ENCODE assay signal across 1 cellular context in the genomic region with DNA sequence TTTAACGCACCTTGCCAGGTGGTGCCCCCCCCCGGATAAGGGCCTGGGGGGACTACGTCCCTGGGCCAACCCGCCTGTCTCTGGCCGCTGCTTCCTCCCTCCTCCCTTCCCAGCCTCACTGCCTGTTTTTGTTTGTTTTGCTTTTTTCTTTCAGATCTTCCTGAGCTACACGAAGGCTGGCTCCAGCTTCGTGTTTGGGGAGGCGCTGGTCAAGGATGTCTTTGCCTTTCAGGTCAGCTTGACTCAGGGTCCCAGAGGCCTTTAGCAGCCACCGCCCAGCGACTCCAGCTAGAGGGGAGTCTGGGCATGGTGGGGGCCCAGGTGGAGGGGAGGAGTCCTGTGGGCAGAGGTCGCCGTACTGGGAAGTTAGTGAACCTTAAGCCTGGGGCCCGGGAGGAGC.
TF ChIP-seq lines count a peak whose summit lies in the region.

No MANE protein-coding gene starts in this region.

TF ChIP-seq in HepG2, 621 proteins besides CTCF, POLR2A, EP300 and RAD21 (continues in another document):
- TF ChIP-seq FOXK1 (CRISPR knock-in tag; IDR thresholded peaks at IDR 0.05; ENCODE audit: borderline replicate concordance, low read depth) = no peak
- no peak for TF ChIP-seq PAX8 (CRISPR knock-in tag; IDR thresholded peaks at IDR 0.05; ENCODE audit: borderline replicate concordance)
- TF ChIP-seq, protein P1, sequence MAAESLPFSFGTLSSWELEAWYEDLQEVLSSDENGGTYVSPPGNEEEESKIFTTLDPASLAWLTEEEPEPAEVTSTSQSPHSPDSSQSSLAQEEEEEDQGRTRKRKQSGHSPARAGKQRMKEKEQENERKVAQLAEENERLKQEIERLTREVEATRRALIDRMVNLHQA (CRISPR knock-in tag; IDR thresholded peaks at IDR 0.05) = no peak
- TF ChIP-seq ARNT2 (CRISPR knock-in tag; IDR thresholded peaks at IDR 0.05; ENCODE audit: low read depth) = no peak
- no peak for TF ChIP-seq RXRA (CRISPR knock-in tag; IDR thresholded peaks at IDR 0.05)
- TF ChIP-seq SMAD1 (CRISPR knock-in tag; IDR thresholded peaks at IDR 0.05; ENCODE audit: borderline replicate concordance, low read depth) = peak; percentile 43; the same call in 1 of the 2 replicates
- TF ChIP-seq ZFY (CRISPR knock-in tag; IDR thresholded peaks at IDR 0.05) = no peak
- TF ChIP-seq HNRNPH1 (optimal IDR thresholded peaks at IDR 0.05; ENCODE audit: low read depth, low read length) = no peak
- no peak for TF ChIP-seq SMC3 (IDR thresholded peaks at IDR 0.05; ENCODE audit: low read length)
- no peak for TF ChIP-seq ZFP36L1 (CRISPR knock-in tag; IDR thresholded peaks at IDR 0.05)
- TF ChIP-seq, protein P2, sequence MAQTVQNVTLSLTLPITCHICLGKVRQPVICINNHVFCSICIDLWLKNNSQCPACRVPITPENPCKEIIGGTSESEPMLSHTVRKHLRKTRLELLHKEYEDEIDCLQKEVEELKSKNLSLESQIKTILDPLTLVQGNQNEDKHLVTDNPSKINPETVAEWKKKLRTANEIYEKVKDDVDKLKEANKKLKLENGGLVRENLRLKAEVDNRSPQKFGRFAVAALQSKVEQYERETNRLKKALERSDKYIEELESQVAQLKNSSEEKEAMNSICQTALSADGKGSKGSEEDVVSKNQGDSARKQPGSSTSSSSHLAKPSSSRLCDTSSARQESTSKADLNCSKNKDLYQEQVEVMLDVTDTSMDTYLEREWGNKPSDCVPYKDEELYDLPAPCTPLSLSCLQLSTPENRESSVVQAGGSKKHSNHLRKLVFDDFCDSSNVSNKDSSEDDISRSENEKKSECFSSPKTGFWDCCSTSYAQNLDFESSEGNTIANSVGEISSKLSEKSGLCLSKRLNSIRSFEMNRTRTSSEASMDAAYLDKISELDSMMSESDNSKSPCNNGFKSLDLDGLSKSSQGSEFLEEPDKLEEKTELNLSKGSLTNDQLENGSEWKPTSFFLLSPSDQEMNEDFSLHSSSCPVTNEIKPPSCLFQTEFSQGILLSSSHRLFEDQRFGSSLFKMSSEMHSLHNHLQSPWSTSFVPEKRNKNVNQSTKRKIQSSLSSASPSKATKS (CRISPR knock-in tag; IDR thresholded peaks at IDR 0.05) = no peak
- no peak for TF ChIP-seq ZNF766 (CRISPR knock-in tag; IDR thresholded peaks at IDR 0.05; ENCODE audit: borderline replicate concordance)
- TF ChIP-seq, protein P3, sequence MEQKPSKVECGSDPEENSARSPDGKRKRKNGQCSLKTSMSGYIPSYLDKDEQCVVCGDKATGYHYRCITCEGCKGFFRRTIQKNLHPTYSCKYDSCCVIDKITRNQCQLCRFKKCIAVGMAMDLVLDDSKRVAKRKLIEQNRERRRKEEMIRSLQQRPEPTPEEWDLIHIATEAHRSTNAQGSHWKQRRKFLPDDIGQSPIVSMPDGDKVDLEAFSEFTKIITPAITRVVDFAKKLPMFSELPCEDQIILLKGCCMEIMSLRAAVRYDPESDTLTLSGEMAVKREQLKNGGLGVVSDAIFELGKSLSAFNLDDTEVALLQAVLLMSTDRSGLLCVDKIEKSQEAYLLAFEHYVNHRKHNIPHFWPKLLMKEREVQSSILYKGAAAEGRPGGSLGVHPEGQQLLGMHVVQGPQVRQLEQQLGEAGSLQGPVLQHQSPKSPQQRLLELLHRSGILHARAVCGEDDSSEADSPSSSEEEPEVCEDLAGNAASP (CRISPR knock-in tag; IDR thresholded peaks at IDR 0.05; ENCODE audit: borderline replicate concordance) = no peak
- no peak for TF ChIP-seq KAT7 (CRISPR knock-in tag; IDR thresholded peaks at IDR 0.05; ENCODE audit: borderline replicate concordance)
- TF ChIP-seq, protein P4, sequence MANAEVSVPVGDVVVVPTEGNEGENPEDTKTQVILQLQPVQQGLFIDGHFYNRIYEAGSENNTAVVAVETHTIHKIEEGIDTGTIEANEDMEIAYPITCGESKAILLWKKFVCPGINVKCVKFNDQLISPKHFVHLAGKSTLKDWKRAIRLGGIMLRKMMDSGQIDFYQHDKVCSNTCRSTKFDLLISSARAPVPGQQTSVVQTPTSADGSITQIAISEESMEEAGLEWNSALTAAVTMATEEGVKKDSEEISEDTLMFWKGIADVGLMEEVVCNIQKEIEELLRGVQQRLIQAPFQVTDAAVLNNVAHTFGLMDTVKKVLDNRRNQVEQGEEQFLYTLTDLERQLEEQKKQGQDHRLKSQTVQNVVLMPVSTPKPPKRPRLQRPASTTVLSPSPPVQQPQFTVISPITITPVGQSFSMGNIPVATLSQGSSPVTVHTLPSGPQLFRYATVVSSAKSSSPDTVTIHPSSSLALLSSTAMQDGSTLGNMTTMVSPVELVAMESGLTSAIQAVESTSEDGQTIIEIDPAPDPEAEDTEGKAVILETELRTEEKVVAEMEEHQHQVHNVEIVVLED (CRISPR knock-in tag; IDR thresholded peaks at IDR 0.05; ENCODE audit: borderline replicate concordance) = no peak
- TF ChIP-seq ZNF619 (CRISPR knock-in tag; IDR thresholded peaks at IDR 0.05) = no peak
- no peak for TF ChIP-seq KDM3A (CRISPR knock-in tag; IDR thresholded peaks at IDR 0.05; ENCODE audit: low read depth)
- TF ChIP-seq ZSCAN22 (CRISPR knock-in tag; IDR thresholded peaks at IDR 0.05) = no peak
- TF ChIP-seq SPEN (CRISPR knock-in tag; IDR thresholded peaks at IDR 0.05; ENCODE audit: low read depth) = 0 out of 2 replicates have a peak, but pooled peaks have one; percentile 23
- no peak for TF ChIP-seq AKAP8 (CRISPR knock-in tag; IDR thresholded peaks at IDR 0.05)
- TF ChIP-seq ZNF263 (CRISPR knock-in tag; IDR thresholded peaks at IDR 0.05) = peak; percentile 93
- TF ChIP-seq TBX3 (IDR thresholded peaks at IDR 0.05; ENCODE audit: borderline replicate concordance) = no peak
- no peak for TF ChIP-seq MEIS2 (CRISPR knock-in tag; IDR thresholded peaks at IDR 0.05)
- no peak for TF ChIP-seq U2AF1 (optimal IDR thresholded peaks at IDR 0.05; ENCODE audit: low read depth, low read length)
- no peak for TF ChIP-seq ARNT (IDR thresholded peaks at IDR 0.05)
- no peak for TF ChIP-seq GPN1 (CRISPR knock-in tag; IDR thresholded peaks at IDR 0.05; ENCODE audit: borderline replicate concordance)
- TF ChIP-seq, protein P5, sequence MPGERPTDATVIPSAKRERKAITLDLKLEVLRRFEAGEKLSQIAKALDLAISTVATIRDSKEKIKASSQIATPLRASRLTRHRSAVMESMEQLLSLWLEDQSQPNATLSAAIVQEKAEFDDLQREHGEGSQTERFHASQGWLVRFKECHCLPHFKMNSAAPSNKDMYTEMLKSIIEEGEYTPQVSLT (CRISPR knock-in tag; IDR thresholded peaks at IDR 0.05; ENCODE audit: borderline replicate concordance, low read depth) = no peak
- no peak for TF ChIP-seq ZNF589 (CRISPR knock-in tag; conservative IDR thresholded peaks at IDR 0.05)
- TF ChIP-seq TMF1 (CRISPR knock-in tag; IDR thresholded peaks at IDR 0.05; ENCODE audit: low read depth) = no peak
- TF ChIP-seq, protein P6, sequence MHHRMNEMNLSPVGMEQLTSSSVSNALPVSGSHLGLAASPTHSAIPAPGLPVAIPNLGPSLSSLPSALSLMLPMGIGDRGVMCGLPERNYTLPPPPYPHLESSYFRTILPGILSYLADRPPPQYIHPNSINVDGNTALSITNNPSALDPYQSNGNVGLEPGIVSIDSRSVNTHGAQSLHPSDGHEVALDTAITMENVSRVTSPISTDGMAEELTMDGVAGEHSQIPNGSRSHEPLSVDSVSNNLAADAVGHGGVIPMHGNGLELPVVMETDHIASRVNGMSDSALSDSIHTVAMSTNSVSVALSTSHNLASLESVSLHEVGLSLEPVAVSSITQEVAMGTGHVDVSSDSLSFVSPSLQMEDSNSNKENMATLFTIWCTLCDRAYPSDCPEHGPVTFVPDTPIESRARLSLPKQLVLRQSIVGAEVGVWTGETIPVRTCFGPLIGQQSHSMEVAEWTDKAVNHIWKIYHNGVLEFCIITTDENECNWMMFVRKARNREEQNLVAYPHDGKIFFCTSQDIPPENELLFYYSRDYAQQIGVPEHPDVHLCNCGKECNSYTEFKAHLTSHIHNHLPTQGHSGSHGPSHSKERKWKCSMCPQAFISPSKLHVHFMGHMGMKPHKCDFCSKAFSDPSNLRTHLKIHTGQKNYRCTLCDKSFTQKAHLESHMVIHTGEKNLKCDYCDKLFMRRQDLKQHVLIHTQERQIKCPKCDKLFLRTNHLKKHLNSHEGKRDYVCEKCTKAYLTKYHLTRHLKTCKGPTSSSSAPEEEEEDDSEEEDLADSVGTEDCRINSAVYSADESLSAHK (CRISPR knock-in tag; IDR thresholded peaks at IDR 0.05; ENCODE audit: borderline replicate concordance) = no peak
- TF ChIP-seq, protein P7, sequence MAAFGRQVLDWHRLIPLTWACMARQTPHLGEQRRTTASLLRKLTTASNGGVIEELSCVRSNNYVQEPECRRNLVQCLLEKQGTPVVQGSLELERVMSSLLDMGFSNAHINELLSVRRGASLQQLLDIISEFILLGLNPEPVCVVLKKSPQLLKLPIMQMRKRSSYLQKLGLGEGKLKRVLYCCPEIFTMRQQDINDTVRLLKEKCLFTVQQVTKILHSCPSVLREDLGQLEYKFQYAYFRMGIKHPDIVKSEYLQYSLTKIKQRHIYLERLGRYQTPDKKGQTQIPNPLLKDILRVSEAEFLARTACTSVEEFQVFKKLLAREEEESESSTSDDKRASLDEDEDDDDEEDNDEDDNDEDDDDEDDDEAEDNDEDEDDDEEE (CRISPR knock-in tag; IDR thresholded peaks at IDR 0.05) = no peak
- TF ChIP-seq RCOR2 (CRISPR knock-in tag; IDR thresholded peaks at IDR 0.05) = peak; percentile 26; the same call in 1 of the 2 replicates
- TF ChIP-seq ZNF33B (CRISPR knock-in tag; IDR thresholded peaks at IDR 0.05) = no peak
- TF ChIP-seq, protein P8, sequence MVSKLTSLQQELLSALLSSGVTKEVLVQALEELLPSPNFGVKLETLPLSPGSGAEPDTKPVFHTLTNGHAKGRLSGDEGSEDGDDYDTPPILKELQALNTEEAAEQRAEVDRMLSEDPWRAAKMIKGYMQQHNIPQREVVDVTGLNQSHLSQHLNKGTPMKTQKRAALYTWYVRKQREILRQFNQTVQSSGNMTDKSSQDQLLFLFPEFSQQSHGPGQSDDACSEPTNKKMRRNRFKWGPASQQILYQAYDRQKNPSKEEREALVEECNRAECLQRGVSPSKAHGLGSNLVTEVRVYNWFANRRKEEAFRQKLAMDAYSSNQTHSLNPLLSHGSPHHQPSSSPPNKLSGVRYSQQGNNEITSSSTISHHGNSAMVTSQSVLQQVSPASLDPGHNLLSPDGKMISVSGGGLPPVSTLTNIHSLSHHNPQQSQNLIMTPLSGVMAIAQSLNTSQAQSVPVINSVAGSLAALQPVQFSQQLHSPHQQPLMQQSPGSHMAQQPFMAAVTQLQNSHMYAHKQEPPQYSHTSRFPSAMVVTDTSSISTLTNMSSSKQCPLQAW (CRISPR knock-in tag; IDR thresholded peaks at IDR 0.05) = peak; percentile 64
- TF ChIP-seq, protein P9, sequence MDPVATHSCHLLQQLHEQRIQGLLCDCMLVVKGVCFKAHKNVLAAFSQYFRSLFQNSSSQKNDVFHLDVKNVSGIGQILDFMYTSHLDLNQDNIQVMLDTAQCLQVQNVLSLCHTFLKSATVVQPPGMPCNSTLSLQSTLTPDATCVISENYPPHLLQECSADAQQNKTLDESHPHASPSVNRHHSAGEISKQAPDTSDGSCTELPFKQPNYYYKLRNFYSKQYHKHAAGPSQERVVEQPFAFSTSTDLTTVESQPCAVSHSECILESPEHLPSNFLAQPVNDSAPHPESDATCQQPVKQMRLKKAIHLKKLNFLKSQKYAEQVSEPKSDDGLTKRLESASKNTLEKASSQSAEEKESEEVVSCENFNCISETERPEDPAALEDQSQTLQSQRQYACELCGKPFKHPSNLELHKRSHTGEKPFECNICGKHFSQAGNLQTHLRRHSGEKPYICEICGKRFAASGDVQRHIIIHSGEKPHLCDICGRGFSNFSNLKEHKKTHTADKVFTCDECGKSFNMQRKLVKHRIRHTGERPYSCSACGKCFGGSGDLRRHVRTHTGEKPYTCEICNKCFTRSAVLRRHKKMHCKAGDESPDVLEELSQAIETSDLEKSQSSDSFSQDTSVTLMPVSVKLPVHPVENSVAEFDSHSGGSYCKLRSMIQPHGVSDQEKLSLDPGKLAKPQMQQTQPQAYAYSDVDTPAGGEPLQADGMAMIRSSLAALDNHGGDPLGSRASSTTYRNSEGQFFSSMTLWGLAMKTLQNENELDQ (CRISPR knock-in tag; IDR thresholded peaks at IDR 0.05; ENCODE audit: borderline replicate concordance) = no peak
- TF ChIP-seq ZNF30 (CRISPR knock-in tag; IDR thresholded peaks at IDR 0.05) = no peak
- TF ChIP-seq ZNF557 (CRISPR knock-in tag; IDR thresholded peaks at IDR 0.05) = no peak
- TF ChIP-seq LCORL (IDR thresholded peaks at IDR 0.05) = no peak
- TF ChIP-seq LCORL (CRISPR knock-in tag; IDR thresholded peaks at IDR 0.05) = 0 out of 2 replicates have a peak, but pooled peaks have one; percentile 45
- no peak for TF ChIP-seq SNAI1 (CRISPR knock-in tag; IDR thresholded peaks at IDR 0.05; ENCODE audit: borderline replicate concordance)
- TF ChIP-seq ZNF441 (CRISPR knock-in tag; IDR thresholded peaks at IDR 0.05; ENCODE audit: borderline replicate concordance) = no peak; the same call in 1 of the 2 replicates
- no peak for TF ChIP-seq SIN3A (IDR thresholded peaks at IDR 0.05; ENCODE audit: borderline replicate concordance, low read depth, low read length)
- TF ChIP-seq, protein P10, sequence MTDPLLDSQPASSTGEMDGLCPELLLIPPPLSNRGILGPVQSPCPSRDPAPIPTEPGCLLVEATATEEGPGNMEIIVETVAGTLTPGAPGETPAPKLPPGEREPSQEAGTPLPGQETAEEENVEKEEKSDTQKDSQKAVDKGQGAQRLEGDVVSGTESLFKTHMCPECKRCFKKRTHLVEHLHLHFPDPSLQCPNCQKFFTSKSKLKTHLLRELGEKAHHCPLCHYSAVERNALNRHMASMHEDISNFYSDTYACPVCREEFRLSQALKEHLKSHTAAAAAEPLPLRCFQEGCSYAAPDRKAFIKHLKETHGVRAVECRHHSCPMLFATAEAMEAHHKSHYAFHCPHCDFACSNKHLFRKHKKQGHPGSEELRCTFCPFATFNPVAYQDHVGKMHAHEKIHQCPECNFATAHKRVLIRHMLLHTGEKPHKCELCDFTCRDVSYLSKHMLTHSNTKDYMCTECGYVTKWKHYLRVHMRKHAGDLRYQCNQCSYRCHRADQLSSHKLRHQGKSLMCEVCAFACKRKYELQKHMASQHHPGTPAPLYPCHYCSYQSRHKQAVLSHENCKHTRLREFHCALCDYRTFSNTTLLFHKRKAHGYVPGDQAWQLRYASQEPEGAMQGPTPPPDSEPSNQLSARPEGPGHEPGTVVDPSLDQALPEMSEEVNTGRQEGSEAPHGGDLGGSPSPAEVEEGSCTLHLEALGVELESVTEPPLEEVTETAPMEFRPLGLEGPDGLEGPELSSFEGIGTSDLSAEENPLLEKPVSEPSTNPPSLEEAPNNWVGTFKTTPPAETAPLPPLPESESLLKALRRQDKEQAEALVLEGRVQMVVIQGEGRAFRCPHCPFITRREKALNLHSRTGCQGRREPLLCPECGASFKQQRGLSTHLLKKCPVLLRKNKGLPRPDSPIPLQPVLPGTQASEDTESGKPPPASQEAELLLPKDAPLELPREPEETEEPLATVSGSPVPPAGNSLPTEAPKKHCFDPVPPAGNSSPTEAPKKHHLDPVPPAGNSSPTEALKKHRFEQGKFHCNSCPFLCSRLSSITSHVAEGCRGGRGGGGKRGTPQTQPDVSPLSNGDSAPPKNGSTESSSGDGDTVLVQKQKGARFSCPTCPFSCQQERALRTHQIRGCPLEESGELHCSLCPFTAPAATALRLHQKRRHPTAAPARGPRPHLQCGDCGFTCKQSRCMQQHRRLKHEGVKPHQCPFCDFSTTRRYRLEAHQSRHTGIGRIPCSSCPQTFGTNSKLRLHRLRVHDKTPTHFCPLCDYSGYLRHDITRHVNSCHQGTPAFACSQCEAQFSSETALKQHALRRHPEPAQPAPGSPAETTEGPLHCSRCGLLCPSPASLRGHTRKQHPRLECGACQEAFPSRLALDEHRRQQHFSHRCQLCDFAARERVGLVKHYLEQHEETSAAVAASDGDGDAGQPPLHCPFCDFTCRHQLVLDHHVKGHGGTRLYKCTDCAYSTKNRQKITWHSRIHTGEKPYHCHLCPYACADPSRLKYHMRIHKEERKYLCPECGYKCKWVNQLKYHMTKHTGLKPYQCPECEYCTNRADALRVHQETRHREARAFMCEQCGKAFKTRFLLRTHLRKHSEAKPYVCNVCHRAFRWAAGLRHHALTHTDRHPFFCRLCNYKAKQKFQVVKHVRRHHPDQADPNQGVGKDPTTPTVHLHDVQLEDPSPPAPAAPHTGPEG (CRISPR knock-in tag; IDR thresholded peaks at IDR 0.05) = no peak
